In genomic region chr5:142063878-142064331, GRCh38 we compare ENCODE assay signal across 8 cellular contexts. TPM values are rescaled to one million over a fixed set of nuclear protein-coding genes. Genes with fewer than 3 reads are reported as not detected.
DNase-seq lines count a peak whose midpoint lies in the region; ATAC-seq and TF ChIP-seq lines count a peak whose summit lies in the region.

No MANE protein-coding gene starts in this region.

- H3K4me2 ChIP-seq in mammary epithelial cell (ENCODE audit: insufficient read depth, low read depth, low read length) (no peak overlapping the region), PC-3 (ENCODE audit: low read length) (no peak overlapping the region)

- CTCF ChIA-PET in mammary epithelial cell (lab: Charles Lee; ENCODE audit: low non-redundant PET) (no interaction called here), PC-3 (lab: Charles Lee) (no interaction called here)

- 23% methylated on average over 9 of the region's 10 CpGs for WGBS in mammary epithelial cell (ENCODE audit: low coverage, missing lambda C conversion rate)

- peak; percentile 23 to 37 for DNase-seq in stimulated activated CD4-positive, alpha-beta T cell treated with anti-CD3 and anti-CD28 coated beads, Interleukin-2, amount 100 ng/mL, for 24 hours
- no peak for DNase-seq in stimulated activated CD4-positive, alpha-beta T cell treated with anti-CD3 and anti-CD28 coated beads, Interleukin-4, amount 100 ng/mL, for 4 hours
- DNase-seq in mammary epithelial cell: peak; percentile 28
- peak; percentile 57 for DNase-seq in iris pigment epithelial cell (ENCODE audit: low read depth)
- peak; percentile 23 to 26 for DNase-seq in stimulated activated CD8-positive, alpha-beta memory T cell treated with anti-CD3 and anti-CD28 coated beads, Interleukin-15, amount 100 ng/mL, for 48 hours (ENCODE audit: low read depth in 2 of 2)
- DNase-seq in PC-3: no peak
- no peak for DNase-seq in GM20000 (ENCODE audit: low spot score)

- H3K9me3 ChIP-seq in mammary epithelial cell (replicated peaks; ENCODE audit: insufficient read depth, low read length): no peaks in the 10 kb centered on the region
- no peaks in the 10 kb centered on the region for H3K9me3 ChIP-seq in PC-3 (ENCODE audit: low read length)

- H3K9ac ChIP-seq in mammary epithelial cell (ENCODE audit: insufficient read depth, low read length) (no peak overlapping the region), PC-3 (ENCODE audit: low read length) (no peak overlapping the region)

- in situ Hi-C loops in mammary epithelial cell (cut with MboI; ENCODE audit: low sequenced_read_pairs in 2 of 2): no loop called here

- BruUV-seq in mammary epithelial cell (replicated peaks; lab: Mats Ljungman, UMichigan) (no TSS peak), PC-3 (replicated peaks; lab: Mats Ljungman, UMichigan) (no TSS peak)

- intact Hi-C loops in mammary epithelial cell (cut with micrococcal nuclease): no loop called here
- intact Hi-C loops in PC-3 (cut with micrococcal nuclease): no loop called here

- no peaks in the 10 kb centered on the region for H3F3A ChIP-seq in PC-3 (ENCODE audit: low read length, unreplicated experiment)

- H3K79me2 ChIP-seq in mammary epithelial cell (ENCODE audit: insufficient read depth, low read length): no peaks in the 10 kb centered on the region
- no peaks in the 10 kb centered on the region for H3K79me2 ChIP-seq in PC-3 (ENCODE audit: low read length)

- peak; percentile 94 for ATAC-seq in SK-N-SH treated with all-trans-retinoic acid at 6 μM for 48 hours
- no peak for ATAC-seq in PC-3

- dilution Hi-C loops in mammary epithelial cell (cut with HindIII; ENCODE audit: low sequenced_read_pairs): no loop called here

- no peak overlapping the region for H3K27ac ChIP-seq in mammary epithelial cell (ENCODE audit: insufficient read depth, low read depth, low read length)
- no peak overlapping the region for H3K27ac ChIP-seq in PC-3 (ENCODE audit: low read length)

- no peaks in the 10 kb centered on the region for H4K20me1 ChIP-seq in mammary epithelial cell (ENCODE audit: insufficient read depth, low read length)
- H4K20me1 ChIP-seq in PC-3 (ENCODE audit: low read length): no peaks in the 10 kb centered on the region

- TF ChIP-seq CTCF in mammary epithelial cell (conservative IDR thresholded peaks at IDR 0.05 in 1 of 2, IDR thresholded peaks at IDR 0.05 in 1 of 2; ENCODE audit: extremely low read depth in 1 of 2, insufficient read depth in 1 of 2, low read depth in 1 of 2, low read length in 2 of 2) (no peak), PC-3 (conservative IDR thresholded peaks at IDR 0.05; ENCODE audit: low read depth, low read length) (no peak), GM20000 (IDR thresholded peaks at IDR 0.05; ENCODE audit: extremely low read depth, missing control alignments) (no peak)

- H3K36me3 ChIP-seq in mammary epithelial cell (ENCODE audit: insufficient read depth, low read length) (no peaks in the 10 kb centered on the region), PC-3 (ENCODE audit: low read depth, low read length) (no peaks in the 10 kb centered on the region)

- no peaks in the 10 kb centered on the region for H3K9me2 ChIP-seq in PC-3 (replicated peaks; ENCODE audit: low read length)

- POLR2A ChIA-PET in PC-3 (lab: Charles Lee; ENCODE audit: unreplicated experiment): no interaction called here

- H3K4me3 ChIP-seq in mammary epithelial cell (replicated peaks in 1 of 3; ENCODE audit: insufficient read depth in 1 of 3, low read depth in 2 of 3, low read length in 3 of 3) (no peak overlapping the region), PC-3 (ENCODE audit: low read length) (no peak overlapping the region)

- H3K4me1 ChIP-seq in mammary epithelial cell (ENCODE audit: insufficient read depth, low read length) (peaks cover 5% of the 10 kb centered on the region), PC-3 (ENCODE audit: insufficient read depth, low read length) (peaks cover 5% of the 10 kb centered on the region)

- H2AFZ ChIP-seq in mammary epithelial cell (ENCODE audit: low read depth, low read length) (peak overlapping the region; percentile 37), PC-3 (ENCODE audit: low read length) (no peak overlapping the region)

- H3K27me3 ChIP-seq in mammary epithelial cell (ENCODE audit: insufficient read depth, low read length) (no peaks in the 10 kb centered on the region), PC-3 (ENCODE audit: low read length) (no peaks in the 10 kb centered on the region)

TF ChIP-seq in SK-N-SH treated with all-trans-retinoic acid at 6 μM for 48 hours, 23 proteins besides CTCF, POLR2A, EP300 and RAD21:
- peak; percentile 74; the same call in 1 of the 2 replicates for TF ChIP-seq TSHZ2 (CRISPR knock-in tag; IDR thresholded peaks at IDR 0.05)
- TF ChIP-seq TOX (CRISPR knock-in tag; IDR thresholded peaks at IDR 0.05; ENCODE audit: borderline replicate concordance): no peak
TF ChIP-seq in SK-N-SH treated with all-trans-retinoic acid at 6 μM for 48 hours: peak in this region for 1.

RNA-seq across cellular contexts. Expression of gene NDFIP1, which starts 44.7 kb away (rescaled TPM):
- 100 to 1,000 TPM in 1 of 2 donors, 10 to 100 TPM in 1; 40.4 to 120 TPM for total RNA-seq in mammary epithelial cell
- 19.1 TPM for polyA plus RNA-seq in mammary epithelial cell
- polyA minus RNA-seq in mammary epithelial cell: 6.6 TPM
- 33.5 and 38.2 TPM in 2 replicates for total RNA-seq in PC-3 (2014; rRNA removed)

RNA-seq across cellular contexts. Expression of gene GNPDA1, which starts 51.1 kb away (rescaled TPM):
- total RNA-seq in mammary epithelial cell: 10 to 100 TPM; 29.0 to 77.2 TPM
- polyA plus RNA-seq in mammary epithelial cell: 26.8 TPM
- 71.6 TPM for polyA minus RNA-seq in mammary epithelial cell
- total RNA-seq in PC-3 (2014; rRNA removed): 34.7 and 36.1 TPM in 2 replicates

Comparison
In these comparisons a context has a peak if more than half of its experiments do, and no peak if none do; other contexts are left out.
1. DNase-seq: peak in stimulated activated CD4-positive, alpha-beta T cell treated with anti-CD3 and anti-CD28 coated beads, Interleukin-2, amount 100 ng/mL, for 24 hours (2 of 2), mammary epithelial cell (single experiment), iris pigment epithelial cell (single experiment) and stimulated activated CD8-positive, alpha-beta memory T cell treated with anti-CD3 and anti-CD28 coated beads, Interleukin-15, amount 100 ng/mL, for 48 hours (2 of 2); none in stimulated activated CD4-positive, alpha-beta T cell treated with anti-CD3 and anti-CD28 coated beads, Interleukin-4, amount 100 ng/mL, for 4 hours (0 of 2), PC-3 (single experiment) and GM20000 (single experiment).